In the genomic region with DNA sequence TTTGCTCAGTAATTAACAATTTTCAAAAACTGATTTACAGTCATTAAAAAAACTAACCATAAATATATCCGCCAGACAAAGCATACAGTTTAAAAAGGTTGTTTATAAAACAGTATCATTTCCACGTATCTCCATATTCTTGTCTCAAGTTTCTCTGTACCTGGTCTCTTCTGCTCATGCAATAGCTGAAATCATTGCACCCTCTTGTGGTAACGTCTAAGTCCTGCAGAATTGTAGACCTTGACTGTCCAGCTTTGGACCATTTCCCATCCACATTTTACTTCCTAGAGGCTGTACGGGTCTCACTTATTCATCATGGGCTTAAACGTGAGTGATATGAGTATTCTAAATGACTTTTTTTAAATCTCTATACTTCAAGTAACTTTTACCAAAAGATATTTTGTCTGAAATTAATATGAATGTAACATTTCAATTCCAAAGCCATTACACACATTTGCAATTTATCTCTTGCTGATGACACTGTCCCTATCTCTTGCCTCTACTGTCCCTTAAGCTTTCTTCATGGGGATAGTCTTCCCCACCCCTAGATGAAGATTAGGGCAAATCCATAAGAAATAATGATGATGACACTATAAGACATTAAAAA, we compare ENCODE assay signal across 8 cellular contexts.
DNase-seq lines count a peak whose midpoint lies in the region; ATAC-seq and TF ChIP-seq lines count a peak whose summit lies in the region.

No MANE protein-coding gene starts in this region.

- H3K4me3 ChIP-seq in HAP-1 (no peak overlapping the region), WI38 (ENCODE audit: low read depth, low read length) (no peak overlapping the region), aorta (ENCODE audit: low read length in 2 of 2) (no peak overlapping the region)

- ATAC-seq in Right ventricle myocardium superior (ENCODE audit: poor library complexity) (peak; percentile 68), left ventricle myocardium superior (peak; percentile 36), aorta (ENCODE audit: low FRiP score) (no peak)
- peak; percentile 74 to 77 for ATAC-seq in stimulated activated naive B cell treated with anti-CD40 and anti-IgM and Interleukin-4, amounts not matched to agents 10 μg/mL and 1 μg/mL and 100 μg/mL, for 72 hours (replicated peaks)

- H3K27ac Mint-ChIP-seq in stimulated activated naive B cell treated with anti-CD40 and anti-IgM and Interleukin-4, amounts not matched to agents 10 μg/mL and 1 μg/mL and 100 μg/mL, for 72 hours, result no peak overlapping the region

- peaks cover 21 to 41% of the 10 kb centered on the region in 2 donors for H3K27me3 Mint-ChIP-seq in stimulated activated naive B cell treated with anti-CD40 and anti-IgM and Interleukin-4, amounts not matched to agents 10 μg/mL and 1 μg/mL and 100 μg/mL, for 72 hours

- no peaks in the 10 kb centered on the region for H3K4me1 ChIP-seq in HAP-1
- no peaks in the 10 kb centered on the region for H3K4me1 ChIP-seq in aorta (ENCODE audit: control insufficient read depth in 1 of 2, insufficient read depth in 2 of 2, low read length in 2 of 2)

- DNase-seq in Right ventricle myocardium superior (no peak), cardiac septum (ENCODE audit: low spot score) (no peak), HAP-1 (ENCODE audit: low spot score in 2 of 2) (peak; percentile 41 to 51), NCI-H1105 treated with DMSO at 0.1 percent for 48 hours (lab: John Stamatoyannopoulos, UW) (peak; percentile 46), left ventricle myocardium superior (no peak), aorta (no peak)
- DNase-seq in stimulated activated naive B cell treated with anti-CD40 and anti-IgM and Interleukin-4, amounts not matched to agents 10 μg/mL and 1 μg/mL and 100 μg/mL, for 72 hours, result no peak

- H3K9me3 Mint-ChIP-seq in stimulated activated naive B cell treated with anti-CD40 and anti-IgM and Interleukin-4, amounts not matched to agents 10 μg/mL and 1 μg/mL and 100 μg/mL, for 72 hours, result peaks cover 0 to 3% of the 10 kb centered on the region in 2 donors

- peaks cover 5% of the 10 kb centered on the region for H3K27me3 ChIP-seq in HAP-1 (ENCODE audit: low read depth)
- H3K27me3 ChIP-seq in aorta (ENCODE audit: control insufficient read depth in 1 of 2, insufficient read depth in 2 of 2, low read length in 1 of 2), result no peaks in the 10 kb centered on the region

- H3K4me1 Mint-ChIP-seq in stimulated activated naive B cell treated with anti-CD40 and anti-IgM and Interleukin-4, amounts not matched to agents 10 μg/mL and 1 μg/mL and 100 μg/mL, for 72 hours, result peaks cover 3 to 4% of the 10 kb centered on the region in 2 donors

- H3K36me3 ChIP-seq in HAP-1 (replicated peaks) (no peaks in the 10 kb centered on the region), aorta (ENCODE audit: control insufficient read depth in 1 of 2, insufficient read depth in 2 of 2, low read length in 1 of 2) (no peaks in the 10 kb centered on the region)

- intact Hi-C loops in Right ventricle myocardium superior (cut with DNase I) (loop anchor here (5.0 to 10.0 kb wide), 2 partner anchors 301 to 353 kb away; no protein-coding TSS in a partner anchor), cardiac septum (cut with DNase I) (loop anchor here (2.0 to 10.0 kb wide), 3 partner anchors 141 to 451 kb away; no protein-coding TSS in a partner anchor), left ventricle myocardium superior (cut with micrococcal nuclease) (no loop called here), aorta (cut with DNase I) (loop anchor here in 1 of 2 donors (2.0 kb wide), 1 partner anchor 299 kb away; no protein-coding TSS in a partner anchor)

- in situ Hi-C loops in HAP-1 (cut with MboI; ENCODE audit: low sequenced_read_pairs), result no loop called here

- WGBS in aorta, 2 donors, result 9 to 11% methylated on average over 5 of the region's 5 CpGs

- H3K9me3 ChIP-seq in HAP-1 (no peaks in the 10 kb centered on the region), aorta (ENCODE audit: control insufficient read depth, low read length) (no peaks in the 10 kb centered on the region)

- no peak overlapping the region for H3K27ac ChIP-seq in aorta (ENCODE audit: low read depth in 1 of 2, low read length in 2 of 2)

- peak; percentile 37; the same call in 1 of the 2 replicates for TF ChIP-seq CTCF in WI38 (IDR thresholded peaks at IDR 0.05; ENCODE audit: low read depth, low read length)

- H3K36me3 Mint-ChIP-seq in stimulated activated naive B cell treated with anti-CD40 and anti-IgM and Interleukin-4, amounts not matched to agents 10 μg/mL and 1 μg/mL and 100 μg/mL, for 72 hours, result no peaks in the 10 kb centered on the region

- no peak overlapping the region for H3K4me3 Mint-ChIP-seq in stimulated activated naive B cell treated with anti-CD40 and anti-IgM and Interleukin-4, amounts not matched to agents 10 μg/mL and 1 μg/mL and 100 μg/mL, for 72 hours

Comparison
In these comparisons a context has a peak if more than half of its experiments do, and no peak if none do; other contexts are left out.
1. DNase-seq: peak in HAP-1 (2 of 2) and NCI-H1105 treated with DMSO at 0.1 percent for 48 hours (single experiment); none in Right ventricle myocardium superior (single experiment), cardiac septum (single experiment), left ventricle myocardium superior (single experiment), stimulated activated naive B cell treated with anti-CD40 and anti-IgM and Interleukin-4, amounts not matched to agents 10 μg/mL and 1 μg/mL and 100 μg/mL, for 72 hours (single experiment) and aorta (0 of 2).